8 cellular contexts compared by ENCODE assay signal in genomic region chr11:44538375-44539054, GRCh38. TPM values are rescaled to one million over a fixed set of nuclear protein-coding genes. Genes with fewer than 3 reads are reported as not detected.
DNase-seq lines count a peak whose midpoint lies in the region; ATAC-seq lines count a peak whose summit lies in the region.

No MANE protein-coding gene starts in this region.

- DNase-seq in DMS 273 (lab: John Stamatoyannopoulos, UW; ENCODE audit: unreplicated experiment) (peak; percentile 76), DMS 273 treated with DMSO at 0.1 percent for 48 hours (lab: John Stamatoyannopoulos, UW) (no peak), NCI-H345 (lab: John Stamatoyannopoulos, UW) (peak; percentile 74), cerebellar cortex (ENCODE audit: low spot score) (peak; percentile 88), left lobe of liver (ENCODE audit: low spot score) (peak; percentile 73)
- DNase-seq in stimulated activated CD4-positive, alpha-beta T cell treated with anti-CD3 and anti-CD28 coated beads, Interleukin-4, amount 100 ng/mL, for 4 hours = peak; percentile 55 to 67

- peak; percentile 91 for ATAC-seq in HG03135 (IDR thresholded peaks at IDR 0.05; ENCODE audit: unreplicated experiment)
- ATAC-seq in activated CD4-positive, CD25-positive, alpha-beta regulatory T cell treated with anti-CD3 and anti-CD28 coated beads, Interleukin-2, amount 50 U/mL, for 24 hours = peak; percentile 80 to 82
- ATAC-seq in left lobe of liver = peak; percentile 99

RNA-seq across cellular contexts. Expression of gene CD82, which starts 26.9 kb away (rescaled TPM):
- total RNA-seq in left lobe of liver = 60.6 TPM
